ENCODE assay signal across 7 cellular contexts in genomic region chr7:27156901-27157716, GRCh38. TPM values are rescaled to one million over a fixed set of nuclear protein-coding genes. Genes with fewer than 3 reads are reported as not detected.
DNase-seq lines count a peak whose midpoint lies in the region; ATAC-seq and TF ChIP-seq lines count a peak whose summit lies in the region.
"Had no signal": no experiment of that assay in that cellular context is flagged by ENCODE, and none has a peak within 500 bp of the region (broad histone marks: within the 10 kb centered on the region; RNA-seq: fewer than 3 reads in every experiment).

No MANE protein-coding gene starts in this region.

- POLR2A ChIA-PET in AG04449 (lab: Yijun Ruan, JAX) = interaction anchor here (0.8 to 1.4 kb wide), 3 partner anchors 8 to 470 kb away, joined by 3 read pairs; partner anchors contain the start of gene HOXA9

- intact Hi-C loops in left lung (cut with DNase I) = no loop called here

- peak overlapping the region; percentile 62 for H3K27ac ChIP-seq in RWPE2 (ENCODE audit: poor library complexity, severe bottlenecking)
- H3K27ac ChIP-seq in left lung = peak overlapping the region in 1 of 2 donors; percentile 75
- H3K27ac ChIP-seq: dorsolateral prefrontal cortex had no signal

- H3K9me3 ChIP-seq in RWPE2 (ENCODE audit: severe bottlenecking) (no peaks in the 10 kb centered on the region), left lung (no peaks in the 10 kb centered on the region)

- ATAC-seq in RWPE2 (ENCODE audit: low read depth) = no peak
- no peak for ATAC-seq in left lung
- no peak for ATAC-seq in HG03520 (IDR thresholded peaks at IDR 0.05; ENCODE audit: unreplicated experiment)

- peaks cover 8% of the 10 kb centered on the region for H3K4me1 ChIP-seq in RWPE2 (ENCODE audit: insufficient read depth, poor library complexity, severe bottlenecking)
- H3K4me1 ChIP-seq in left lung = peaks cover 5 to 34% of the 10 kb centered on the region in 2 donors

- no peaks in the 10 kb centered on the region for H3K27me3 ChIP-seq in RWPE2 (ENCODE audit: insufficient read depth, poor library complexity, severe bottlenecking)
- peaks cover 86 to 100% of the 10 kb centered on the region in 2 donors for H3K27me3 ChIP-seq in left lung

- peak overlapping the region; percentile 64 for H3K4me3 ChIP-seq in AG04449 (ENCODE audit: low read depth, low read length)
- peak overlapping the region; percentile 46 for H3K4me3 ChIP-seq in RWPE2 (ENCODE audit: severe bottlenecking)
- H3K4me3 ChIP-seq in left lung = peak overlapping the region; percentile 46 to 52

- H3K36me3 ChIP-seq in RWPE2 (ENCODE audit: low read depth) (no peaks in the 10 kb centered on the region), left lung (no peaks in the 10 kb centered on the region)

- DNase-seq in AG04449 (ENCODE audit: low read depth, low spot score) (no peak), RWPE2 (ENCODE audit: low spot score) (peak; percentile 49), left lung (peak; percentile 31 to 47), GM03348 (ENCODE audit: low spot score) (no peak), germinal center (ENCODE audit: low spot score) (no peak)

- TF ChIP-seq CTCF in AG04449 (IDR thresholded peaks at IDR 0.05; ENCODE audit: insufficient read depth, low read length, missing control alignments) (no peak), RWPE2 (IDR thresholded peaks at IDR 0.05; ENCODE audit: poor library complexity, severe bottlenecking) (no peak), left lung (IDR thresholded peaks at IDR 0.05) (no peak)

- CTCF ChIA-PET in AG04449 (lab: Yijun Ruan, JAX) = interaction anchor here (0.6 to 4.9 kb wide), 16 partner anchors 8 to 1290 kb away, joined by 3 to 42 read pairs (median 4); partner anchors contain the start of genes HOXA5, HOXA6 and HOXA9

RNA-seq across cellular contexts. Expression of gene HOXA7, which starts 0.6 kb away (rescaled TPM):
- total RNA-seq in left lung = 1 to 10 TPM; 1.3 to 2.2 TPM
- total RNA-seq: dorsolateral prefrontal cortex had no signal

RNA-seq across cellular contexts. Expression of gene HOXA3, which starts 4.7 kb away (rescaled TPM):
- 1 to 10 TPM; 5.7 to 8.8 TPM for total RNA-seq in left lung

RNA-seq across cellular contexts. Expression of gene HOXA9, which starts 8.2 kb away (rescaled TPM):
- 1 to 10 TPM in 1 of 2 donors, under 1 TPM in 1; 0.73 to 1.4 TPM for total RNA-seq in left lung
- total RNA-seq: dorsolateral prefrontal cortex had no signal

RNA-seq across cellular contexts. Expression of gene HOXA6, which starts 9.5 kb away (rescaled TPM):
- total RNA-seq in left lung = 1 to 10 TPM; 3.5 to 5.0 TPM
- total RNA-seq: dorsolateral prefrontal cortex had no signal

RNA-seq across cellular contexts. Expression of gene HOXA5, which starts 13.6 kb away (rescaled TPM):
- total RNA-seq in left lung = 10 to 100 TPM; 16.1 to 21.6 TPM

Comparison
In these comparisons a context has a peak if more than half of its experiments do, and no peak if none do; other contexts are left out.
1. DNase-seq: peak in RWPE2 (single experiment) and left lung (2 of 2); none in AG04449 (single experiment), GM03348 (single experiment) and germinal center (single experiment).
2. Peak in every context shown above with its lines, with median percentiles within 50 percentile points of each other: H3K4me3 ChIP-seq.